ENCODE assay signal across 9 cellular contexts in the genomic region with DNA sequence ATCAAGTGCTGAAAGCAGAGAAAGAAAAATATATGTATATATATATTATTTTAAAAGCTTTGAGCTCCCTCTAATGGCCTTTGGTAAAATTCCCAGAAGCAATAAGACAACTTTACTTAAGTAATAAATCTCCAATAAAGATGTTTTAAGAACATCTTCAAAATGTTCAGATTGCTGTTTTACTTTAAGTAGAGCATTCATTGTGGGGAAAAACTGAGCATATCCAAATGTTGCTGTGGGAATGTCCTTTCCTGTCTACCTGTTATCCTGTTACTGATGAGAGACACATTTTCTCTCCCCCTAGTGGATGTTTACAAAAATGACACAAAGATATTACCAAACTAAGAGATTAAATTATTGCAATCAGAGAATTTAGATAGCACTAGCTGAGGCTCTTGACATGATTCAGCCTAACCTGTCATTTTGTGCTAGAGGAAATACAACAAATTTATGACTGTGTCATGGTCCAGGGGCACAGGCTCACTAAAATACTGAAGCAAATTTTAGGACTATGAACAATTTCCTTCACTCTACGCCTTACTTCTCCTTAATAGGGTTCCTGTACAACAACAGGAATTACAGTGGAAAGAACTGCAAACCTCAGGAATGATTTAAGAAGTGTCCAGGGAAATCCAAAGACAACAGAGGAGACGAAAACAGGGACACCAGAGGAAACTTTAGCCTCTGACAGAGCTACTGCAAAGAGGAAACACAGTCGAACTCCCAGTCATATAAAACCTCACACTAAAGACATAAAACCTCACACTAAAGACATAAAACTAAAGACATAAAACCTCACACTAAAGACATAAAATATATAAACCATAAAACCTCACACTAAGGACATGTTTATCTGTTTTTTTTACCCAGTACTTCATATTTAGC. TPM values are rescaled to one million over a fixed set of nuclear protein-coding genes. Genes with fewer than 3 reads are reported as not detected.
DNase-seq lines count a peak whose midpoint lies in the region; ATAC-seq and TF ChIP-seq lines count a peak whose summit lies in the region.
"Had no signal": no experiment of that assay in that cellular context is flagged by ENCODE, and none has a peak within 500 bp of the region (broad histone marks: within the 10 kb centered on the region; RNA-seq: fewer than 3 reads in every experiment).

No MANE protein-coding gene starts in this region.

- H3K9ac ChIP-seq in PC-3 (ENCODE audit: low read length), result no peak overlapping the region

- H3K27me3 ChIP-seq in PC-3 (ENCODE audit: low read length), result peaks cover 61% of the 10 kb centered on the region
- no peaks in the 10 kb centered on the region for H3K27me3 ChIP-seq in naive thymus-derived CD4-positive, alpha-beta T cell (ENCODE audit: control insufficient read depth in 2 of 2, insufficient read depth in 2 of 2, low read length in 2 of 2)

- CTCF ChIA-PET in PC-3 (lab: Charles Lee), result interaction anchor here (0.5 to 1.2 kb wide), 11 partner anchors 9 to 715 kb away, joined by 3 to 10 read pairs (median 3); no protein-coding TSS in a partner anchor
- CTCF ChIA-PET in naive thymus-derived CD4-positive, alpha-beta T cell (lab: Charles Lee), result interaction anchor here (0.7 to 1.6 kb wide), 7 partner anchors 11 to 835 kb away, joined by 3 to 6 read pairs (median 4); no protein-coding TSS in a partner anchor

- H3K4me1 ChIP-seq in PC-3 (ENCODE audit: insufficient read depth, low read length), result no peaks in the 10 kb centered on the region
- H3K4me1 ChIP-seq in naive thymus-derived CD4-positive, alpha-beta T cell (ENCODE audit: control insufficient read depth in 2 of 2, insufficient read depth in 2 of 2, low read length in 2 of 2), result no peaks in the 10 kb centered on the region

- no peaks in the 10 kb centered on the region for H3K9me3 Mint-ChIP-seq in activated T-cell treated with anti-CD3 and anti-CD28 coated beads, Interleukin-2, amount 50 U/mL, for 72 hours
- H3K9me3 Mint-ChIP-seq in naive thymus-derived CD4-positive, alpha-beta T cell, result no peaks in the 10 kb centered on the region
- H3K9me3 Mint-ChIP-seq in T-helper 2 cell treated with Interferon-gamma antibody and Interleukin-4, amounts not matched to agents 5 μg/mL and 100 μg/mL, for 36 hours, result no peaks in the 10 kb centered on the region

- intact Hi-C loops in PC-3 (cut with micrococcal nuclease), result loop anchor here (1.0 to 5.0 kb wide), 2 partner anchors 203 to 836 kb away; a partner anchor contains a TSS
- intact Hi-C loops in naive thymus-derived CD4-positive, alpha-beta T cell (cut with micrococcal nuclease), result loop anchor here (1.0 to 10.0 kb wide), 12 partner anchors 24 to 1156 kb away; a partner anchor contains a TSS

- no peak overlapping the region for H3K4me2 ChIP-seq in PC-3 (ENCODE audit: low read length)

- peak; percentile 98 for TF ChIP-seq CTCF in PC-3 (conservative IDR thresholded peaks at IDR 0.05; ENCODE audit: low read depth, low read length)

- H3K27me3 Mint-ChIP-seq in activated T-cell treated with anti-CD3 and anti-CD28 coated beads, Interleukin-2, amount 50 U/mL, for 72 hours (ENCODE audit: low read depth), result peaks cover 12% of the 10 kb centered on the region
- H3K27me3 Mint-ChIP-seq in naive thymus-derived CD4-positive, alpha-beta T cell, result peaks cover 13 to 55% (median 29%) of the 10 kb centered on the region in 5 donors
- peaks cover 32% of the 10 kb centered on the region for H3K27me3 Mint-ChIP-seq in T-helper 2 cell treated with Interferon-gamma antibody and Interleukin-4, amounts not matched to agents 5 μg/mL and 100 μg/mL, for 36 hours (ENCODE audit: low read depth)

- peak; percentile 26 to 31 for ATAC-seq in activated T-cell treated with anti-CD3 and anti-CD28 coated beads, Interleukin-2, amount 50 U/mL, for 72 hours (replicated peaks in 1 of 2)
- peak; percentile 76 for ATAC-seq in GM21576 (IDR thresholded peaks at IDR 0.05; ENCODE audit: unreplicated experiment)
- ATAC-seq in PC-3, result peak; percentile 76
- peak; percentile 71 for ATAC-seq in naive thymus-derived CD4-positive, alpha-beta T cell

- H3K79me2 ChIP-seq in PC-3 (ENCODE audit: low read length), result no peaks in the 10 kb centered on the region

- no TSS peak for BruUV-seq in PC-3 (replicated peaks; lab: Mats Ljungman, UMichigan)

- H3K9me2 ChIP-seq in PC-3 (replicated peaks; ENCODE audit: low read length), result no peaks in the 10 kb centered on the region

- H3F3A ChIP-seq in PC-3 (ENCODE audit: low read length, unreplicated experiment), result no peaks in the 10 kb centered on the region

- no peaks in the 10 kb centered on the region for H3K4me1 Mint-ChIP-seq in activated T-cell treated with anti-CD3 and anti-CD28 coated beads, Interleukin-2, amount 50 U/mL, for 72 hours (ENCODE audit: low read depth)
- H3K4me1 Mint-ChIP-seq in naive thymus-derived CD4-positive, alpha-beta T cell, result peaks cover 0 to 3% (median 0%) of the 10 kb centered on the region in 7 donors
- H3K4me1 Mint-ChIP-seq in T-helper 2 cell treated with Interferon-gamma antibody and Interleukin-4, amounts not matched to agents 5 μg/mL and 100 μg/mL, for 36 hours (ENCODE audit: low read depth), result no peaks in the 10 kb centered on the region

- no peaks in the 10 kb centered on the region for H4K20me1 ChIP-seq in PC-3 (ENCODE audit: low read length)

- no peaks in the 10 kb centered on the region for H3K9me3 ChIP-seq in PC-3 (ENCODE audit: low read length)
- H3K9me3 ChIP-seq in naive thymus-derived CD4-positive, alpha-beta T cell (ENCODE audit: control insufficient read depth in 2 of 3, low read length in 3 of 3), result no peaks in the 10 kb centered on the region

- no peaks in the 10 kb centered on the region for H3K36me3 Mint-ChIP-seq in activated T-cell treated with anti-CD3 and anti-CD28 coated beads, Interleukin-2, amount 50 U/mL, for 72 hours (ENCODE audit: insufficient read depth in 2 of 2)
- no peaks in the 10 kb centered on the region for H3K36me3 Mint-ChIP-seq in naive thymus-derived CD4-positive, alpha-beta T cell
- H3K36me3 Mint-ChIP-seq in T-helper 2 cell treated with Interferon-gamma antibody and Interleukin-4, amounts not matched to agents 5 μg/mL and 100 μg/mL, for 36 hours (ENCODE audit: low read depth), result no peaks in the 10 kb centered on the region

- H3K27ac Mint-ChIP-seq in activated T-cell treated with anti-CD3 and anti-CD28 coated beads, Interleukin-2, amount 50 U/mL, for 72 hours, result peak overlapping the region; percentile 14
- no peak overlapping the region for H3K27ac Mint-ChIP-seq in naive thymus-derived CD4-positive, alpha-beta T cell
- H3K27ac Mint-ChIP-seq in T-helper 2 cell treated with Interferon-gamma antibody and Interleukin-4, amounts not matched to agents 5 μg/mL and 100 μg/mL, for 36 hours, result no peak overlapping the region

- H2AFZ ChIP-seq in PC-3 (ENCODE audit: low read length), result no peak overlapping the region

- H3K27ac ChIP-seq in PC-3 (ENCODE audit: low read length), result no peak overlapping the region
- H3K27ac ChIP-seq in naive thymus-derived CD4-positive, alpha-beta T cell (ENCODE audit: low read depth, low read length), result no peak overlapping the region
- H3K27ac ChIP-seq: epithelial cell of prostate had no signal

- no peaks in the 10 kb centered on the region for H3K36me3 ChIP-seq in PC-3 (ENCODE audit: low read depth, low read length)
- H3K36me3 ChIP-seq in naive thymus-derived CD4-positive, alpha-beta T cell (ENCODE audit: control insufficient read depth in 2 of 3, insufficient read depth in 3 of 3, low read length in 3 of 3), result no peaks in the 10 kb centered on the region

- H3K4me3 ChIP-seq in PC-3 (ENCODE audit: low read length), result no peak overlapping the region
- H3K4me3 ChIP-seq in naive thymus-derived CD4-positive, alpha-beta T cell (ENCODE audit: low read length), result no peak overlapping the region

- POLR2A ChIA-PET in PC-3 (lab: Charles Lee; ENCODE audit: unreplicated experiment), result interaction anchor here (0.6 kb wide), 1 partner anchor 735 kb away, joined by 4 read pairs; no protein-coding TSS in a partner anchor
- POLR2A ChIA-PET in naive thymus-derived CD4-positive, alpha-beta T cell (lab: Charles Lee), result interaction anchor here (0.5 kb wide), 1 partner anchor 28 kb away, joined by 3 read pairs; no protein-coding TSS in a partner anchor

- DNase-seq in activated T-cell treated with anti-CD3 and anti-CD28 coated beads, Interleukin-2, amount 50 U/mL, for 72 hours, result no peak
- DNase-seq in activated T-cell treated with anti-CD3 and anti-CD28 coated beads, Interleukin-2, amount 50 U/mL, for 48 hours, result no peak
- DNase-seq in HuH-7 (ENCODE audit: low spot score) (peak; percentile 13), PC-3 (peak; percentile 48), dermis microvascular lymphatic vessel endothelial cell (ENCODE audit: low read depth in 2 of 2) (peak; percentile 36 to 50)
- DNase-seq in naive thymus-derived CD4-positive, alpha-beta T cell, result peak in 6 of 9 donors; percentile 24 to 63 (median 48)
- no peak for DNase-seq in T-helper 2 cell treated with Interferon-gamma antibody and Interleukin-4, amounts not matched to agents 5 μg/mL and 100 μg/mL, for 36 hours (ENCODE audit: low spot score)

- no peak overlapping the region for H3K4me3 Mint-ChIP-seq in activated T-cell treated with anti-CD3 and anti-CD28 coated beads, Interleukin-2, amount 50 U/mL, for 72 hours
- no peak overlapping the region for H3K4me3 Mint-ChIP-seq in naive thymus-derived CD4-positive, alpha-beta T cell
- H3K4me3 Mint-ChIP-seq in T-helper 2 cell treated with Interferon-gamma antibody and Interleukin-4, amounts not matched to agents 5 μg/mL and 100 μg/mL, for 36 hours, result no peak overlapping the region

RNA-seq across cellular contexts. Expression of a gene that starts 24.3 kb away (rescaled TPM):
- total RNA-seq in activated T-cell treated with anti-CD3 and anti-CD28 coated beads, Interleukin-2, amount 50 U/mL, for 72 hours, result 10 to 100 TPM; 42.9 to 51.0 TPM
- 51.9 and 56.4 TPM in 2 replicates for total RNA-seq in PC-3 (2014; rRNA removed)
- total RNA-seq in dermis microvascular lymphatic vessel endothelial cell, result 32.3 and 45.3 TPM in 2 replicates
- 10 to 100 TPM; 34.6 to 56.6 (median 49.4) TPM for total RNA-seq in naive thymus-derived CD4-positive, alpha-beta T cell
- polyA plus RNA-seq in naive thymus-derived CD4-positive, alpha-beta T cell, result 10 to 100 TPM; 39.5 to 41.4 TPM

Comparison
In these comparisons a context has a peak if more than half of its experiments do, and no peak if none do; other contexts are left out.
1. DNase-seq: peak in HuH-7 (single experiment), PC-3 (single experiment), dermis microvascular lymphatic vessel endothelial cell (2 of 2) and naive thymus-derived CD4-positive, alpha-beta T cell (6 of 9); none in activated T-cell treated with anti-CD3 and anti-CD28 coated beads, Interleukin-2, amount 50 U/mL, for 72 hours (0 of 2), activated T-cell treated with anti-CD3 and anti-CD28 coated beads, Interleukin-2, amount 50 U/mL, for 48 hours (0 of 2) and T-helper 2 cell treated with Interferon-gamma antibody and Interleukin-4, amounts not matched to agents 5 μg/mL and 100 μg/mL, for 36 hours (single experiment).
2. Peak in every context shown above with its lines, with median percentiles within 50 percentile points of each other: ATAC-seq.